In genomic region chr11:119340335-119341221, GRCh38 we compare ENCODE assay signal across 9 cellular contexts. TPM values are rescaled to one million over a fixed set of nuclear protein-coding genes. Genes with fewer than 3 reads are reported as not detected.
DNase-seq lines count a peak whose midpoint lies in the region; ATAC-seq, FAIRE-seq and TF ChIP-seq lines count a peak whose summit lies in the region.
"Had no signal": no experiment of that assay in that cellular context is flagged by ENCODE, and none has a peak within 500 bp of the region (broad histone marks: within the 10 kb centered on the region; RNA-seq: fewer than 3 reads in every experiment).

C1QTNF5 (minus strand) TSS chr11:119340883; CDS start chr11:119340397, 486 bp downstream.

- H3K4me1 Mint-ChIP-seq in nephron progenitor cell: peaks cover 45% of the 10 kb centered on the region
- peaks cover 31% of the 10 kb centered on the region for H3K4me1 Mint-ChIP-seq in activated naive CD4-positive, alpha-beta T cell treated with anti-CD3 and anti-CD28 coated beads for 36 hours (ENCODE audit: low read depth)

- H3K27me3 ChIP-seq in AG04450 (ENCODE audit: control insufficient read depth, insufficient read depth, low read length): peaks cover 19% of the 10 kb centered on the region
- H3K27me3 ChIP-seq in gastroesophageal sphincter: no peaks in the 10 kb centered on the region

- H3K27ac Mint-ChIP-seq in nephron progenitor cell: no peak within 1 kb of the TSS
- H3K27ac Mint-ChIP-seq in activated naive CD4-positive, alpha-beta T cell treated with anti-CD3 and anti-CD28 coated beads for 36 hours: no peak within 1 kb of the TSS

- H3K36me3 Mint-ChIP-seq in nephron progenitor cell (ENCODE audit: low read depth): peaks cover 12% of the 10 kb centered on the region
- peaks cover 9% of the 10 kb centered on the region for H3K36me3 Mint-ChIP-seq in activated naive CD4-positive, alpha-beta T cell treated with anti-CD3 and anti-CD28 coated beads for 36 hours (ENCODE audit: low read depth)

- H3K27me3 Mint-ChIP-seq in nephron progenitor cell (ENCODE audit: low read depth, poor library complexity): peaks cover 66% of the 10 kb centered on the region
- peaks cover 27% of the 10 kb centered on the region for H3K27me3 Mint-ChIP-seq in activated naive CD4-positive, alpha-beta T cell treated with anti-CD3 and anti-CD28 coated beads for 36 hours (ENCODE audit: low read depth)

- intact Hi-C loops in activated naive CD4-positive, alpha-beta T cell treated with anti-CD3 and anti-CD28 coated beads for 36 hours (cut with micrococcal nuclease): no loop called here

- ATAC-seq in gastroesophageal sphincter: peak; percentile 62

- no peak for TF ChIP-seq POLR2A in gastroesophageal sphincter (IDR thresholded peaks at IDR 0.05)
- no peak for TF ChIP-seq POLR2A in H54 (IDR thresholded peaks at IDR 0.05; ENCODE audit: low read depth, low read length)

- H3K36me3 ChIP-seq in SK-N-MC (ENCODE audit: insufficient read depth, low read length) (no peaks in the 10 kb centered on the region; the same call in 1 of the 2 replicates), gastroesophageal sphincter (peaks cover 0 to 17% of the 10 kb centered on the region in 2 donors)

- H3K9me3 Mint-ChIP-seq in nephron progenitor cell: no peaks in the 10 kb centered on the region
- H3K9me3 Mint-ChIP-seq in activated naive CD4-positive, alpha-beta T cell treated with anti-CD3 and anti-CD28 coated beads for 36 hours: no peaks in the 10 kb centered on the region

- H3K9me3 ChIP-seq in AG04450 (ENCODE audit: control insufficient read depth, insufficient read depth, low read length) (no peaks in the 10 kb centered on the region; the same call in 1 of the 2 replicates), SK-N-MC (ENCODE audit: low read depth, low read length) (no peaks in the 10 kb centered on the region), gastroesophageal sphincter (no peaks in the 10 kb centered on the region)

- H3K27ac ChIP-seq in AG04450 (ENCODE audit: low read depth, low read length) (no peak within 1 kb of the TSS), SK-N-MC (no peak within 1 kb of the TSS), gastroesophageal sphincter (peak within 1 kb of the TSS; percentile 68 to 92 (median 86))

- peak within 1 kb of the TSS; percentile 47 for H3K9ac ChIP-seq in SK-N-MC (ENCODE audit: insufficient read length)

- CTCF ChIA-PET in AG04450 (lab: Charles Lee): interaction anchor here (0.6 to 6.4 kb wide), 39 partner anchors 8 to 651 kb away, joined by 3 to 161 read pairs (median 5); partner anchors contain the start of genes CBL, DPAGT1, MCAM and THY1
- CTCF ChIA-PET in activated naive CD4-positive, alpha-beta T cell treated with anti-CD3 and anti-CD28 coated beads for 36 hours (lab: Charles Lee): interaction anchor here (0.5 to 5.0 kb wide), 17 partner anchors 9 to 327 kb away, joined by 3 to 70 read pairs (median 3); no protein-coding TSS in a partner anchor

- H3K4me1 ChIP-seq in gastroesophageal sphincter: peaks cover 0 to 65% (median 36%) of the 10 kb centered on the region in 3 donors

- TF ChIP-seq EP300 in gastroesophageal sphincter (IDR thresholded peaks at IDR 0.05): no peak

- H3K4me3 ChIP-seq in AG04450 (ENCODE audit: low read depth, low read length) (peak within 1 kb of the TSS; percentile 64), SK-N-MC (peak within 1 kb of the TSS; percentile 69), gastroesophageal sphincter (peak within 1 kb of the TSS; percentile 69 to 80)

- DNase-seq in AG04450 (ENCODE audit: low read depth, low spot score): no peak
- no peak for DNase-seq in SK-N-MC (ENCODE audit: low read depth, low spot score)
- peak; percentile 57 for DNase-seq in nephron progenitor cell
- no peak for DNase-seq in amniotic stem cell (lab: John Stamatoyannopoulos, UW)
- DNase-seq in COR-L47 (lab: John Stamatoyannopoulos, UW): no peak
- no peak for DNase-seq in H54 (ENCODE audit: insufficient read length, low spot score)
- DNase-seq in activated naive CD4-positive, alpha-beta T cell treated with anti-CD3 and anti-CD28 coated beads for 36 hours: no peak
- DNase-seq: NCI-H2107 had no signal

- peak within 1 kb of the TSS; percentile 58 for H3K4me3 Mint-ChIP-seq in nephron progenitor cell
- H3K4me3 Mint-ChIP-seq in activated naive CD4-positive, alpha-beta T cell treated with anti-CD3 and anti-CD28 coated beads for 36 hours: no peak within 1 kb of the TSS

- POLR2A ChIA-PET in AG04450 (lab: Yijun Ruan, JAX): interaction anchor here (0.6 to 1.1 kb wide), 4 partner anchors 19 to 134 kb away, joined by 3 to 4 read pairs (median 4); partner anchors contain the start of gene THY1

- WGBS in gastroesophageal sphincter (ENCODE audit: low coverage in 1 of 2), 2 donors: 15 to 20% methylated on average over 1 to 2 of the region's 53 CpGs

- no peak for FAIRE-seq in H54 (lab: Jason Lieb, UNC)

- TF ChIP-seq CTCF in AG04450 (IDR thresholded peaks at IDR 0.05; ENCODE audit: low read depth, low read length): 0 out of 2 replicates have a peak, but pooled peaks have one; percentile 4
- TF ChIP-seq CTCF in gastroesophageal sphincter (IDR thresholded peaks at IDR 0.05): no peak
- no peak for TF ChIP-seq CTCF in nephron progenitor cell (IDR thresholded peaks at IDR 0.05)

RNA-seq across cellular contexts. Expression of gene C1QTNF5, which starts in this region (rescaled TPM):
- 8.3 and 10.9 TPM in 2 replicates for polyA plus RNA-seq in AG04450 (2011; rRNA removed)
- polyA minus RNA-seq in AG04450 (2011; rRNA and poly(A)+ RNA removed): 4.3 and 4.9 TPM in 2 replicates
- 10 to 100 TPM; 44.3 to 52.1 (median 45.6) TPM for total RNA-seq in gastroesophageal sphincter
- total RNA-seq in activated naive CD4-positive, alpha-beta T cell treated with anti-CD3 and anti-CD28 coated beads for 36 hours: not detected

Comparison
In these comparisons a context has a peak if more than half of its experiments do, and no peak if none do; other contexts are left out.
1. RNA of gene C1QTNF5 (total RNA-seq): 44.3 to 52.1 TPM in gastroesophageal sphincter; not detected in activated naive CD4-positive, alpha-beta T cell treated with anti-CD3 and anti-CD28 coated beads for 36 hours; every median in the first group is over 10 times any median in the second.
2. H3K27ac ChIP-seq: peak in gastroesophageal sphincter (4 of 4); none in AG04450 (single experiment) and SK-N-MC (single experiment).
3. Peak in every context shown above with its lines, with median percentiles within 50 percentile points of each other: H3K4me3 ChIP-seq.